17 cellular contexts compared by ENCODE assay signal in the genomic region with DNA sequence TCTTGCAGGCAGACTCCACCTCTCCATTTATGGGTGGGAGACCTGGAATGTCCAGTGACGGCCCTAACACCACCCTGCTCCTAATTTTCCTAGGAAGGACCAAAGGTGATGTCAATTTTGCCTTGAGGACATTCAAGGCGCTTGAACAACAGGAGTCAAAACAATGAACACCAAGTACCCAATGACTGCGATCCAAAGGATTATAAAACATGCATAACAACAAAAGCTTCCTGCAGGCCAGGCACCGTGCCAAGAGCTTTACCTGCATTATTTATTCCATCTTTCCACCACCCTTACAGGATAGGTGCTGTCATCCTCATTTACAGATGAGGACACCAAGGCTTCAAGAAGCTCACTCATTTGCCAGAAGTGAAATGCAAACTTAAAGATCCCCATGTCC. TPM values are rescaled to one million over a fixed set of nuclear protein-coding genes. Genes with fewer than 3 reads are reported as not detected.
DNase-seq lines count a peak whose midpoint lies in the region; ATAC-seq and TF ChIP-seq lines count a peak whose summit lies in the region.
"Had no signal": no experiment of that assay in that cellular context is flagged by ENCODE, and none has a peak within 500 bp of the region (broad histone marks: within the 10 kb centered on the region; RNA-seq: fewer than 3 reads in every experiment).

No MANE protein-coding gene starts in this region.

- no peak for TF ChIP-seq CTCF in neural progenitor cell (IDR thresholded peaks at IDR 0.05)
- TF ChIP-seq CTCF in psoas muscle (IDR thresholded peaks at IDR 0.05), result no peak

- WGBS in psoas muscle, 3 donors, result 83 to 92% (median 83%) methylated on average over 4 of the region's 4 CpGs

- peaks cover 28% of the 10 kb centered on the region for H3K4me1 ChIP-seq in neural progenitor cell
- peaks cover 51% of the 10 kb centered on the region for H3K4me1 ChIP-seq in psoas muscle

- no peaks in the 10 kb centered on the region for H3K27me3 ChIP-seq in neural progenitor cell
- no peaks in the 10 kb centered on the region for H3K27me3 ChIP-seq in psoas muscle (ENCODE audit: insufficient read depth in 3 of 3, low read length in 2 of 3)
- H3K27me3 ChIP-seq: suprapubic skin had no signal

- no peak overlapping the region for H3K9ac ChIP-seq in neural progenitor cell

- no peaks in the 10 kb centered on the region for H3F3A ChIP-seq in neural progenitor cell (ENCODE audit: low read depth)

- peak overlapping the region; percentile 8 for H3K4me3 Mint-ChIP-seq in activated CD4-positive, alpha-beta T cell treated with anti-CD3 and anti-CD28 coated beads, Interleukin-2, amount 10 ng/mL, durations not matched to agents 24 days and 14 days
- H3K4me3 Mint-ChIP-seq in activated naive CD8-positive, alpha-beta T cell treated with anti-CD3 and anti-CD28 coated beads, Interleukin-2, amount 10 ng/mL, durations not matched to agents 7 days and 5 days, result no peak overlapping the region
- no peak overlapping the region for H3K4me3 Mint-ChIP-seq in neural progenitor cell

- intact Hi-C loops in activated CD4-positive, alpha-beta T cell treated with anti-CD3 and anti-CD28 coated beads, Interleukin-2, amount 10 ng/mL, durations not matched to agents 24 days and 14 days (cut with micrococcal nuclease), result loop anchor here (5.0 kb wide), 1 partner anchor 340 kb away; no protein-coding TSS in a partner anchor
- intact Hi-C loops in psoas muscle (cut with DNase I), result no loop called here

- H2AFZ ChIP-seq in neural progenitor cell (replicated peaks), result no peak overlapping the region

- H3K27ac ChIP-seq in neural progenitor cell, result no peak overlapping the region
- no peak overlapping the region for H3K27ac ChIP-seq in psoas muscle
- H3K27ac ChIP-seq: epithelial cell of prostate, suprapubic skin had no signal

- H3K4me1 Mint-ChIP-seq in activated CD4-positive, alpha-beta T cell treated with anti-CD3 and anti-CD28 coated beads, Interleukin-2, amount 10 ng/mL, durations not matched to agents 24 days and 14 days, result peaks cover 41% of the 10 kb centered on the region
- peaks cover 47% of the 10 kb centered on the region for H3K4me1 Mint-ChIP-seq in activated naive CD8-positive, alpha-beta T cell treated with anti-CD3 and anti-CD28 coated beads, Interleukin-2, amount 10 ng/mL, durations not matched to agents 7 days and 5 days
- H3K4me1 Mint-ChIP-seq in neural progenitor cell, result peaks cover 23% of the 10 kb centered on the region

- H3K4me3 ChIP-seq in neural progenitor cell (no peak overlapping the region), psoas muscle (no peak overlapping the region)
- H3K4me3 ChIP-seq: suprapubic skin had no signal

- no peak for DNase-seq in activated CD4-positive, alpha-beta T cell treated with anti-CD3 and anti-CD28 coated beads, Interleukin-2, amount 10 ng/mL, durations not matched to agents 24 days and 14 days
- no peak for DNase-seq in activated CD4-positive, alpha-beta T cell treated with anti-CD3 and anti-CD28 coated beads for 4 hours
- DNase-seq in NCI-H146 treated with DMSO at 0.1 percent for 48 hours (lab: John Stamatoyannopoulos, UW; ENCODE audit: unreplicated experiment), result peak; percentile 6
- no peak for DNase-seq in activated naive CD8-positive, alpha-beta T cell treated with anti-CD3 and anti-CD28 coated beads, Interleukin-2, amount 10 ng/mL, durations not matched to agents 7 days and 5 days
- no peak for DNase-seq in neural progenitor cell (ENCODE audit: low spot score)
- DNase-seq in NCI-H82 treated with DMSO at 0.1 percent for 48 hours (lab: John Stamatoyannopoulos, UW; ENCODE audit: unreplicated experiment), result no peak
- DNase-seq in psoas muscle, result no peak
- no peak for DNase-seq in NOMO-1 treated with dmso at 0.1 percent for 144 hours (lab: John Stamatoyannopoulos, UW; ENCODE audit: unreplicated experiment)
- DNase-seq: activated CD4-positive, alpha-beta T cell treated with anti-CD3 and anti-CD28 coated beads for 48 hours; amygdala; KBM-7; mammary epithelial cell; NCI-H446 treated with DMSO at 0.1 percent for 48 hours; retina had no signal

- ATAC-seq in activated naive CD8-positive, alpha-beta T cell treated with anti-CD3 and anti-CD28 coated beads, Interleukin-2, amount 10 ng/mL, durations not matched to agents 7 days and 5 days (ENCODE audit: low read depth), result no peak
- ATAC-seq in psoas muscle, result no peak
- ATAC-seq: HCT116 had no signal

- H3K36me3 ChIP-seq in neural progenitor cell (no peaks in the 10 kb centered on the region), psoas muscle (ENCODE audit: insufficient read depth in 1 of 2, low read depth in 1 of 2) (no peaks in the 10 kb centered on the region)
- H3K36me3 ChIP-seq: suprapubic skin had no signal

- POLR2A ChIA-PET in activated naive CD8-positive, alpha-beta T cell treated with anti-CD3 and anti-CD28 coated beads, Interleukin-2, amount 10 ng/mL, durations not matched to agents 7 days and 5 days (lab: Charles Lee), result interaction anchor here (1.3 kb wide), 1 partner anchor 11 kb away, joined by 4 read pairs; no protein-coding TSS in a partner anchor

- H4K20me1 ChIP-seq in neural progenitor cell (ENCODE audit: low read depth), result no peaks in the 10 kb centered on the region

- peak overlapping the region; percentile 51 for H3K27ac Mint-ChIP-seq in activated CD4-positive, alpha-beta T cell treated with anti-CD3 and anti-CD28 coated beads, Interleukin-2, amount 10 ng/mL, durations not matched to agents 24 days and 14 days
- H3K27ac Mint-ChIP-seq in activated naive CD8-positive, alpha-beta T cell treated with anti-CD3 and anti-CD28 coated beads, Interleukin-2, amount 10 ng/mL, durations not matched to agents 7 days and 5 days, result peak overlapping the region; percentile 63
- peak overlapping the region; percentile 15 for H3K27ac Mint-ChIP-seq in neural progenitor cell

- no peak overlapping the region for H3K4me2 ChIP-seq in neural progenitor cell

- no peaks in the 10 kb centered on the region for H3K27me3 Mint-ChIP-seq in activated CD4-positive, alpha-beta T cell treated with anti-CD3 and anti-CD28 coated beads, Interleukin-2, amount 10 ng/mL, durations not matched to agents 24 days and 14 days
- H3K27me3 Mint-ChIP-seq in activated naive CD8-positive, alpha-beta T cell treated with anti-CD3 and anti-CD28 coated beads, Interleukin-2, amount 10 ng/mL, durations not matched to agents 7 days and 5 days, result no peaks in the 10 kb centered on the region
- H3K27me3 Mint-ChIP-seq in neural progenitor cell (ENCODE audit: insufficient read depth, low read depth), result no peaks in the 10 kb centered on the region

- H3K79me2 ChIP-seq in neural progenitor cell (ENCODE audit: low read depth), result no peaks in the 10 kb centered on the region

- peaks cover 11% of the 10 kb centered on the region for H3K36me3 Mint-ChIP-seq in activated CD4-positive, alpha-beta T cell treated with anti-CD3 and anti-CD28 coated beads, Interleukin-2, amount 10 ng/mL, durations not matched to agents 24 days and 14 days (ENCODE audit: low read depth)
- peaks cover 17% of the 10 kb centered on the region for H3K36me3 Mint-ChIP-seq in activated naive CD8-positive, alpha-beta T cell treated with anti-CD3 and anti-CD28 coated beads, Interleukin-2, amount 10 ng/mL, durations not matched to agents 7 days and 5 days
- H3K36me3 Mint-ChIP-seq in neural progenitor cell, result no peaks in the 10 kb centered on the region

- peaks cover 2% of the 10 kb centered on the region for H3K9me3 Mint-ChIP-seq in activated CD4-positive, alpha-beta T cell treated with anti-CD3 and anti-CD28 coated beads, Interleukin-2, amount 10 ng/mL, durations not matched to agents 24 days and 14 days
- no peaks in the 10 kb centered on the region for H3K9me3 Mint-ChIP-seq in activated naive CD8-positive, alpha-beta T cell treated with anti-CD3 and anti-CD28 coated beads, Interleukin-2, amount 10 ng/mL, durations not matched to agents 7 days and 5 days
- no peaks in the 10 kb centered on the region for H3K9me3 Mint-ChIP-seq in neural progenitor cell

- H3K9me3 ChIP-seq in neural progenitor cell (ENCODE audit: low read depth), result no peaks in the 10 kb centered on the region
- no peaks in the 10 kb centered on the region for H3K9me3 ChIP-seq in psoas muscle
- H3K9me3 ChIP-seq: suprapubic skin had no signal

RNA-seq across cellular contexts. Expression of gene FOXN3, which starts 15.2 kb away (rescaled TPM):
- 80.0 and 85.2 TPM in 2 replicates for total RNA-seq in activated CD4-positive, alpha-beta T cell treated with anti-CD3 and anti-CD28 coated beads, Interleukin-2, amount 10 ng/mL, durations not matched to agents 24 days and 14 days
- 100 to 1,000 TPM; 101 to 102 TPM for total RNA-seq in activated naive CD8-positive, alpha-beta T cell treated with anti-CD3 and anti-CD28 coated beads, Interleukin-2, amount 10 ng/mL, durations not matched to agents 7 days and 5 days
- total RNA-seq in neural progenitor cell (ENCODE audit: low replicate concordance) (38.5 and 39.5 TPM in 2 replicates), psoas muscle (100 to 1,000 TPM in 2 of 4 donors, 10 to 100 TPM in 2; 73.6 to 123 (median 101) TPM)
- polyA plus RNA-seq in psoas muscle, result 10 to 100 TPM; 10.1 to 47.3 (median 25.6) TPM
